ENCODE assay signal across 13 cellular contexts in the genomic region with DNA sequence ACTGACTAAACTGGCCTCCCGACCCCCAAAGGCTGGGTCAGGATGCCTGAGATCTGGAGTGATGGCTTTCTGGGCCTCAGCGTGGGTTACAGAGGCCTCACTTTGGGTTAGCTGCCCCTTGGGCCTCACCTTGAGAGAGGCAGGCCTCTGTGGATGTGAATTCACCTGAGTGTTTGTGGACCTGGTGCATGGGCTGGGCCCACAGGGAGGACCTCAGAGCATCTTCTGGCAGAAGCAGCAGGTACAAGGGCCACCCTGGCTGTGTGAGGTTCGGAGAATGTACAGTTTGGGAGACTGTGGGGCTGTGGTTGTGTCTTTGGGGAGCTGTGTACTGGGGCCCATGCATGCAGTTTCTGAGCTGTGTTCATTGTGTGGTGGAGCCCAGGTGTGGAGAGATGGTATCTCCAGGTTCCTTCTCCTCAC. TPM values are rescaled to one million over a fixed set of nuclear protein-coding genes. Genes with fewer than 3 reads are reported as not detected.
DNase-seq lines count a peak whose midpoint lies in the region; ATAC-seq and TF ChIP-seq lines count a peak whose summit lies in the region.
"Had no signal": no experiment of that assay in that cellular context is flagged by ENCODE, and none has a peak within 500 bp of the region (broad histone marks: within the 10 kb centered on the region; RNA-seq: fewer than 3 reads in every experiment).

No MANE protein-coding gene starts in this region.

- H3K4me3 Mint-ChIP-seq in T-helper 17 cell, result peak overlapping the region; percentile 96

- no peaks in the 10 kb centered on the region for H3K9me3 ChIP-seq in T-helper 17 cell (ENCODE audit: control insufficient read depth, low read length, poor library complexity, severe bottlenecking)
- H3K9me3 ChIP-seq in right atrium auricular region, result no peaks in the 10 kb centered on the region
- H3K9me3 ChIP-seq: HAP-1 had no signal

- H3K4me1 Mint-ChIP-seq in T-helper 17 cell, result peaks cover 75% of the 10 kb centered on the region

- H3K27me3 ChIP-seq in right atrium auricular region, result no peaks in the 10 kb centered on the region
- H3K27me3 ChIP-seq: foreskin keratinocyte had no signal

- TF ChIP-seq CTCF in GM12865 (IDR thresholded peaks at IDR 0.05; ENCODE audit: insufficient read depth, low read depth, low read length, missing control alignments) (no peak), right atrium auricular region (IDR thresholded peaks at IDR 0.05) (no peak)

- peaks cover 0 to 100% of the 10 kb centered on the region in 2 donors for H3K4me1 ChIP-seq in right atrium auricular region
- H3K4me1 ChIP-seq: HAP-1 had no signal

- peaks cover 7% of the 10 kb centered on the region for H3K36me3 ChIP-seq in right atrium auricular region
- H3K36me3 ChIP-seq: HAP-1 had no signal

- peaks cover 6% of the 10 kb centered on the region for H3K36me3 Mint-ChIP-seq in T-helper 17 cell (ENCODE audit: low read depth)

- DNase-seq in GM12865 (ENCODE audit: low read depth) (no peak), T-helper 17 cell (no peak), right atrium auricular region (ENCODE audit: low spot score) (no peak), dermis blood vessel endothelial cell (no peak)
- DNase-seq: foreskin keratinocyte; NCI-H1694; OCI-M1; stimulated activated CD4-positive, alpha-beta T cell treated with anti-CD3 and anti-CD28 coated beads, Interleukin-4, amount 100 ng/mL, for 24 hours had no signal

- H3K27me3 Mint-ChIP-seq in T-helper 17 cell, result no peaks in the 10 kb centered on the region

- no peak for ATAC-seq in T-helper 17 cell
- ATAC-seq in GM18861 (IDR thresholded peaks at IDR 0.05; ENCODE audit: unreplicated experiment), result no peak
- ATAC-seq in HG02970 (IDR thresholded peaks at IDR 0.05; ENCODE audit: low FRiP score, unreplicated experiment), result no peak
- ATAC-seq in activated CD4-positive, CD25-positive, alpha-beta regulatory T cell treated with anti-CD3 and anti-CD28 coated beads, Interleukin-2, amount 50 U/mL, for 24 hours, result no peak
- ATAC-seq: foreskin keratinocyte had no signal

- peak overlapping the region; percentile 96 to 98 for H3K27ac ChIP-seq in right atrium auricular region
- peak overlapping the region in 20 of 21 experiments; percentile 15 to 99 (median 95) for H3K27ac ChIP-seq in skin epidermis
- H3K27ac ChIP-seq: foreskin keratinocyte had no signal

- H3K4me3 ChIP-seq in GM12865 (ENCODE audit: low read depth, low read length), result peak overlapping the region; percentile 96
- H3K4me3 ChIP-seq in right atrium auricular region, result no peak overlapping the region
- H3K4me3 ChIP-seq in skin epidermis, result peak overlapping the region in 1 of 7 experiments; percentile 1
- H3K4me3 ChIP-seq: HAP-1 had no signal

- H3K27ac Mint-ChIP-seq in T-helper 17 cell, result peak overlapping the region; percentile 99

RNA-seq across cellular contexts. Expression of gene RARA, which starts 18.3 kb away (rescaled TPM):
- total RNA-seq in T-helper 17 cell (100 to 1,000 TPM in 1 of 2 donors, 10 to 100 TPM in 1; 97.0 to 106 TPM), right atrium auricular region (10 to 100 TPM; 28.5 to 51.7 TPM), dermis blood vessel endothelial cell (9.7 and 13.6 TPM in 2 replicates)

RNA-seq across cellular contexts. Expression of gene GJD3, which starts 37.3 kb away (rescaled TPM):
- total RNA-seq in T-helper 17 cell, result not detected
- total RNA-seq in right atrium auricular region, result 1 to 10 TPM in 1 of 2 donors, not detected in 1; 1.6 TPM
- total RNA-seq in dermis blood vessel endothelial cell, result 3.7 and 4.3 TPM in 2 replicates
- total RNA-seq: foreskin keratinocyte had no signal

RNA-seq across cellular contexts. Expression of gene CDC6, which starts 39.6 kb away (rescaled TPM):
- total RNA-seq in T-helper 17 cell (1 to 10 TPM; 1.2 to 2.7 TPM), right atrium auricular region (1 to 10 TPM in 1 of 2 donors, under 1 TPM in 1; 0.44 to 1.0 TPM), dermis blood vessel endothelial cell (16.8 and 33.6 TPM in 2 replicates)
